In the genomic region with DNA sequence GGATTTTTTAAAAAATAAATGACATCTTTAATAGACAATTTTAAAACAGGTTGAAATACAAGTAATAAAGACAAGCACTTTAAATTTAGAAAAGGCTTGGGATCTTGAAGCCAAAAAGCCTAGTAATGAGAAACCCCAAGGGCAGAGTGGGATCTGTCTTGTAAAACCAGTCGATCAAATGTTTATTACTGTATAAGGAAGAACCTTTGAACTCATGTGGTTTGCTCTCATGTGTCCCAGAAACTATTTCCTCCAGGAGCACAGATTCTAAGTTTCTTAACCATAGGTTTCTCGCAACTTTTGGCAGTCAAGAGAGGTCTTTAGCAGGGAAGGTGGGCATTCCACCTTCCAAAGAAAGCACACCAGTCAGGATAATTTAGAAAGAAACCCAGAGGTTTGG, we compare ENCODE assay signal across 13 cellular contexts.
"Had no signal": no experiment of that assay in that cellular context is flagged by ENCODE, and none has a peak within 500 bp of the region (broad histone marks: within the 10 kb centered on the region; RNA-seq: fewer than 3 reads in every experiment).

No MANE protein-coding gene starts in this region.

- DNase-seq: activated CD4-positive, alpha-beta T cell treated with anti-CD3 and anti-CD28 coated beads, Interleukin-2, amount 50 U/mL, for 4 hours; activated naive CD4-positive, alpha-beta T cell treated with anti-CD3 and anti-CD28 coated beads, Interleukin-2, amount 50 U/mL, for 16 hours; activated T-cell treated with anti-CD3 and anti-CD28 coated beads, Interleukin-2, amount 50 U/mL, for 1 hour; adrenal gland; cerebellar nuclear complex; endodermal cell; kidney; left ventricle myocardium superior; pancreas; stimulated activated CD4-positive, alpha-beta T cell treated with anti-CD3 and anti-CD28 coated beads, Interleukin-4, amount 100 ng/mL, for 4 hours; stomach had no signal

- H3K4me3 ChIP-seq: adrenal gland, gastroesophageal sphincter, neural progenitor cell, pancreas, stomach had no signal

- H3K9me3 ChIP-seq: adrenal gland, gastroesophageal sphincter, pancreas, stomach had no signal

- H3K4me1 ChIP-seq: adrenal gland, pancreas, stomach had no signal

- ATAC-seq: gastroesophageal sphincter, left ventricle myocardium superior, pancreas had no signal

- H3K27ac ChIP-seq: adrenal gland, gastroesophageal sphincter, neural progenitor cell, pancreas, stomach had no signal

- H3K36me3 ChIP-seq: adrenal gland, gastroesophageal sphincter, neural progenitor cell, pancreas, stomach had no signal
